ENCODE assay signal across 23 cellular contexts in the genomic region with DNA sequence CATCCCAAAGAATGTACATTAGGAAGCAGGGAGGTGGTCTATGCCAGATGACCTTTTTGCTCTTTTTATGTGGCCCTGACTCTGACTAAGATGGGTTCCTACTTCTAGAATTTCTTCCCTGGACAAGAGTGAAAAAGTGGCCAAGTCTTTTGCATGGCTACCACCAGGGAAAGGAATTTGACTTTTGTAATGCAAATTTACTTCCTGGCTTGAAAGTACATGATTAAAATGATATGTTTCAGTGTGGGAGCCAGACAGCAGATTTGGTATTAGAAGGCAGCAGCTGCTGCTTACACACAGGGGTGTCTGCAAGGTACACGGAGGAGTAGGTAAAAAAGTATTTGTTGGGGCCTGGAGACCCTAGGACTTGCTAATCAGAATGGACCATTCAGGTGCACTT.
"Had no signal": no experiment of that assay in that cellular context is flagged by ENCODE, and none has a peak within 500 bp of the region (broad histone marks: within the 10 kb centered on the region; RNA-seq: fewer than 3 reads in every experiment).

No MANE protein-coding gene starts in this region.

- H3K27me3 ChIP-seq: ovary, right atrium auricular region, right lobe of liver, tibial nerve, uterus had no signal

- H3K27ac ChIP-seq: left ventricle myocardium inferior, ovary, right atrium auricular region, right lobe of liver, tibial nerve, uterus had no signal

- H3K36me3 ChIP-seq: left ventricle myocardium inferior, ovary, right atrium auricular region, right lobe of liver, tibial nerve, uterus had no signal

- ATAC-seq: natural killer cell; right lobe of liver; stimulated activated memory B cell treated with anti-CD40 and anti-IgM and Interleukin-4, amounts not matched to agents 10 μg/mL and 1 μg/mL and 100 μg/mL, for 72 hours; stimulated activated naive CD8-positive, alpha-beta T cell treated with anti-CD3 and anti-CD28 coated beads, Interleukin-15, amount 100 ng/mL, for 72 hours had no signal

- H3K4me3 Mint-ChIP-seq: mesothelial cell of epicardium; naive B cell; natural killer cell; nephron progenitor cell; stimulated activated memory B cell treated with anti-CD40 and anti-IgM and Interleukin-4, amounts not matched to agents 10 μg/mL and 1 μg/mL and 100 μg/mL, for 72 hours; stimulated activated naive CD8-positive, alpha-beta T cell treated with anti-CD3 and anti-CD28 coated beads, Interleukin-15, amount 100 ng/mL, for 72 hours; type B pancreatic cell had no signal

- H3K4me2 ChIP-seq: smooth muscle cell had no signal

- H3K4me3 ChIP-seq: left ventricle myocardium inferior, lung, ovary, right atrium auricular region, right lobe of liver, smooth muscle cell, tibial nerve, uterus had no signal

- H3K9me3 ChIP-seq: left ventricle myocardium inferior, ovary, right atrium auricular region, right lobe of liver, uterus had no signal

- H3K9me3 Mint-ChIP-seq: natural killer cell; stimulated activated naive CD8-positive, alpha-beta T cell treated with anti-CD3 and anti-CD28 coated beads, Interleukin-15, amount 100 ng/mL, for 72 hours; type B pancreatic cell had no signal

- H3K36me3 Mint-ChIP-seq: mesothelial cell of epicardium; natural killer cell; stimulated activated memory B cell treated with anti-CD40 and anti-IgM and Interleukin-4, amounts not matched to agents 10 μg/mL and 1 μg/mL and 100 μg/mL, for 72 hours; type B pancreatic cell had no signal

- H3K4me1 Mint-ChIP-seq: mesothelial cell of epicardium; naive B cell; natural killer cell; nephron progenitor cell; stimulated activated memory B cell treated with anti-CD40 and anti-IgM and Interleukin-4, amounts not matched to agents 10 μg/mL and 1 μg/mL and 100 μg/mL, for 72 hours; stimulated activated naive CD8-positive, alpha-beta T cell treated with anti-CD3 and anti-CD28 coated beads, Interleukin-15, amount 100 ng/mL, for 72 hours had no signal

- H3K4me1 ChIP-seq: right lobe of liver, tibial nerve, uterus had no signal

- DNase-seq: islet precursor cell; left ventricle myocardium inferior; mesendoderm; naive B cell; natural killer cell; nephron progenitor cell; ovary; right lobe of liver; stimulated activated CD4-positive, alpha-beta T cell treated with anti-CD3 and anti-CD28 coated beads, Interleukin-1b, Interleukin-23, amount 100 ng/mL, for 48 hours; stimulated activated CD4-positive, alpha-beta T cell treated with anti-CD3 and anti-CD28 coated beads, Interleukin-2, amount 100 ng/mL, for 48 hours; stimulated activated CD4-positive, alpha-beta T cell treated with anti-CD3 and anti-CD28 coated beads, Interleukin-4, amount 100 ng/mL, for 4 hours; stimulated activated CD8-positive, alpha-beta memory T cell treated with anti-CD3 and anti-CD28 coated beads, Interleukin-4, amount 100 ng/mL, for 48 hours; stimulated activated naive CD4-positive, alpha-beta T cell treated with Interleukin-2 at 50 U/mL for 16 hours; stimulated activated naive CD8-positive, alpha-beta T cell treated with anti-CD3 and anti-CD28 coated beads, Interleukin-15, amount 100 ng/mL, for 72 hours; uterus had no signal

- H3K27ac Mint-ChIP-seq: mesothelial cell of epicardium; naive B cell; natural killer cell; nephron progenitor cell; progenitor cell of endocrine pancreas; stimulated activated memory B cell treated with anti-CD40 and anti-IgM and Interleukin-4, amounts not matched to agents 10 μg/mL and 1 μg/mL and 100 μg/mL, for 72 hours; type B pancreatic cell had no signal
